In the genomic region with DNA sequence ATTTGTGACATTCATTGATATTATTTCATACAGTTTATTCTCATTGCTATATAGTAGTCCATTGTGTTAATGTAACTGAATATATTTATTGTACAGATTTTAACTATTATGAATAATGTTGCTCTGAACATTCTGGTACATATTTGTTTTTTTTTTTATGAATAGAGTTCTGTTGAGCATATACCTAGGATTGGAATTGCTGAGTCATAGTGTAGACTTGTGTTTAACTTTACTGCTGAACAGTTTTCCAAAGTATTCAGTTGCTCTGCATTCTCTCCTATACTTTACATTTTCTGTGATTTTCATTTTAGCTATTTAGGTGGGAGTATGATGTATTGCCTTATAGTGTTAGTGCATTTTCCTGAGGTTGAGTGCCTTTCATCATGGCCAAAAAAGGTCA, we compare ENCODE assay signal across 25 cellular contexts.
DNase-seq lines count a peak whose midpoint lies in the region; ATAC-seq, FAIRE-seq and TF ChIP-seq lines count a peak whose summit lies in the region.
"Had no signal": no experiment of that assay in that cellular context is flagged by ENCODE, and none has a peak within 500 bp of the region (broad histone marks: within the 10 kb centered on the region; RNA-seq: fewer than 3 reads in every experiment).

No MANE protein-coding gene starts in this region.

- in situ Hi-C loops in transverse colon (cut with MboI; ENCODE audit: low pct_ligation_motif_present in 1 of 4, low pct_unique_long_range_greater_than_20kb in 1 of 4, low sequenced_read_pairs in 3 of 4): no loop called here

- H3K27me3 ChIP-seq in adipocyte (replicated peaks; ENCODE audit: control insufficient read depth, insufficient read depth, low read length): no peaks in the 10 kb centered on the region
- no peaks in the 10 kb centered on the region for H3K27me3 ChIP-seq in transverse colon
- H3K27me3 ChIP-seq: BE2C had no signal

- H3K9me3 ChIP-seq in adipocyte (ENCODE audit: control insufficient read depth, low read length) (no peaks in the 10 kb centered on the region), transverse colon (no peaks in the 10 kb centered on the region)
- H3K9me3 ChIP-seq: BE2C had no signal

- no peak for TF ChIP-seq CTCF in transverse colon (IDR thresholded peaks at IDR 0.05)

- no peak for TF ChIP-seq EP300 in transverse colon (IDR thresholded peaks at IDR 0.05; ENCODE audit: low read depth)

- no peak for ATAC-seq in HG02588 (IDR thresholded peaks at IDR 0.05; ENCODE audit: unreplicated experiment)
- ATAC-seq: SK-N-SH treated with all-trans-retinoic acid at 6 μM for 48 hours had no signal

- DNase-seq in DMS53 (lab: John Stamatoyannopoulos, UW) (peak; percentile 27), DMS53 treated with DMSO at 0.1 percent for 48 hours (lab: John Stamatoyannopoulos, UW; ENCODE audit: unreplicated experiment) (no peak), adipocyte (ENCODE audit: low read depth) (peak; percentile 41), non-pigmented ciliary epithelial cell (ENCODE audit: low read depth) (peak; percentile 4), transverse colon (no peak)
- no peak for DNase-seq in activated CD8-positive, alpha-beta memory T cell treated with anti-CD3 and anti-CD28 coated beads, Interleukin-2, amount 50 U/mL, for 48 hours
- DNase-seq: BE2C; Calu3; CD4-positive, alpha-beta T cell; DMS79; GDM1; Kasumi-1; MV-4-11; NCI-H1417; NCI-H187 treated with DMSO at 0.1 percent for 48 hours; NCI-H2171 treated with DMSO at 0.1 percent for 48 hours; NCI-H510A; NCI-H774; SHP77 treated with DMSO at 0.1 percent for 48 hours had no signal

- peak; percentile 4 for FAIRE-seq in endometrium (lab: Jason Lieb, UNC)
- FAIRE-seq: GM12892, RCC 7860 had no signal

- TF ChIP-seq POLR2A in transverse colon (IDR thresholded peaks at IDR 0.05): no peak

- intact Hi-C loops in transverse colon (cut with DNase I; ENCODE audit: low total_unique reads): no loop called here

- no peak overlapping the region for H3K9ac ChIP-seq in adipocyte (ENCODE audit: low read length)

- no peak overlapping the region for H3K27ac ChIP-seq in transverse colon
- H3K27ac ChIP-seq: 22Rv1 had no signal

- H3K4me1 ChIP-seq in adipocyte (ENCODE audit: control insufficient read depth, insufficient read depth, low read length): no peaks in the 10 kb centered on the region
- H3K4me1 ChIP-seq in transverse colon: no peaks in the 10 kb centered on the region

- no peak overlapping the region for H3K4me3 ChIP-seq in adipocyte (ENCODE audit: low read length)
- H3K4me3 ChIP-seq in transverse colon: no peak overlapping the region

- H3K36me3 ChIP-seq in adipocyte (ENCODE audit: control insufficient read depth, insufficient read depth, low read length, severe bottlenecking) (no peaks in the 10 kb centered on the region), transverse colon (no peaks in the 10 kb centered on the region)
- H3K36me3 ChIP-seq: BE2C had no signal

Comparison
In these comparisons a context has a peak if more than half of its experiments do, and no peak if none do; other contexts are left out.
1. DNase-seq: peak in DMS53 (single experiment), adipocyte (single experiment) and non-pigmented ciliary epithelial cell (single experiment); none in DMS53 treated with DMSO at 0.1 percent for 48 hours (single experiment), transverse colon (single experiment) and activated CD8-positive, alpha-beta memory T cell treated with anti-CD3 and anti-CD28 coated beads, Interleukin-2, amount 50 U/mL, for 48 hours (single experiment).